25 cellular contexts compared by ENCODE assay signal in the genomic region with DNA sequence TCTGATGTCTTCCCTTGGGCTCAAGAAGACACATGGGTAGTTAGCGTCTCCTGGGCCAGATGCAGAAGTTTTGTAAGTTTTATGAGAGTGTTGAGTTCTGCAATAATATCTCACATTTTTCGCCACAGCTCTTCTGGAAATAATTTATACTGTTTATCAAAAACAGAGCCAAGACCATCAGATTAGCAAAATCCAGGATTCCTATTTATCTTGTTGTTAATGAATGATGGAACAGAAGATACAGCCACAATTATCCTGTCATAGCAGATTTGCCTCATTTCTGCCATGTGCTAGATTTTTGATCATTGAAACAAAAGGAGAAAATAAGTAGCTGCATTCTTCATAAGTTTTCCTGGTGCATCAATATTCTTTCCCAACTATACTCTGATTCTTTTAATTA.
"Had no signal": no experiment of that assay in that cellular context is flagged by ENCODE, and none has a peak within 500 bp of the region (broad histone marks: within the 10 kb centered on the region; RNA-seq: fewer than 3 reads in every experiment).

No MANE protein-coding gene starts in this region.

- H3K4me1 ChIP-seq: colonic mucosa, esophagus muscularis mucosa, esophagus squamous epithelium, foreskin keratinocyte, gastrocnemius medialis, gastroesophageal sphincter, heart left ventricle, heart right ventricle had no signal

- ATAC-seq: effector memory CD8-positive, alpha-beta T cell; esophagus mucosa; foreskin keratinocyte; gastrocnemius medialis; gastroesophageal sphincter; heart left ventricle; heart right ventricle had no signal

- H3K27me3 Mint-ChIP-seq: dendritic cell treated with granulocyte-macrophage colony-stimulating factor and Interleukin-4, amounts not matched to agents 40 ng/mL and 50 ng/mL, for 4 days; effector memory CD8-positive, alpha-beta T cell had no signal

- H3K4me3 ChIP-seq: colonic mucosa, coronary artery, dorsolateral prefrontal cortex, esophagus muscularis mucosa, esophagus squamous epithelium, gastrocnemius medialis, gastroesophageal sphincter, heart left ventricle, heart right ventricle had no signal

- H3K4me3 Mint-ChIP-seq: dendritic cell treated with granulocyte-macrophage colony-stimulating factor and Interleukin-4, amounts not matched to agents 40 ng/mL and 50 ng/mL, for 4 days; effector memory CD8-positive, alpha-beta T cell; endodermal cell had no signal

- H3K27ac Mint-ChIP-seq: dendritic cell treated with granulocyte-macrophage colony-stimulating factor and Interleukin-4, amounts not matched to agents 40 ng/mL and 50 ng/mL, for 4 days; effector memory CD8-positive, alpha-beta T cell; endodermal cell had no signal

- H3K9me3 ChIP-seq: colonic mucosa, esophagus muscularis mucosa, esophagus squamous epithelium, gastrocnemius medialis, gastroesophageal sphincter, heart left ventricle had no signal

- H3K27me3 ChIP-seq: colonic mucosa, esophagus muscularis mucosa, esophagus squamous epithelium, foreskin keratinocyte, gastrocnemius medialis, gastroesophageal sphincter, heart left ventricle, heart right ventricle had no signal

- DNase-seq: colonic mucosa; cortex of kidney; dermis blood vessel endothelial cell; dorsolateral prefrontal cortex; effector CD4-positive, alpha-beta T cell; effector CD8-positive, alpha-beta T cell; effector memory CD4-positive, alpha-beta T cell; effector memory CD8-positive, alpha-beta T cell; endodermal cell; erythroblast; esophagus squamous epithelium; foreskin fibroblast; foreskin keratinocyte; foreskin melanocyte; glutamatergic neuron; head of caudate nucleus; heart left ventricle; heart right ventricle had no signal

- H3K4me1 Mint-ChIP-seq: endodermal cell had no signal

- H3K9me3 Mint-ChIP-seq: dendritic cell treated with granulocyte-macrophage colony-stimulating factor and Interleukin-4, amounts not matched to agents 40 ng/mL and 50 ng/mL, for 4 days had no signal

- H3K27ac ChIP-seq: colonic mucosa, coronary artery, dorsolateral prefrontal cortex, epithelial cell of prostate, esophagus muscularis mucosa, esophagus squamous epithelium, foreskin keratinocyte, gastrocnemius medialis, gastroesophageal sphincter, heart left ventricle, heart right ventricle had no signal

- H3K36me3 ChIP-seq: colonic mucosa, esophagus muscularis mucosa, esophagus squamous epithelium, gastrocnemius medialis, gastroesophageal sphincter, heart left ventricle, heart right ventricle had no signal
